Comparison of ENCODE assay signal across 10 cellular contexts in genomic region chr9:82021198-82021597, GRCh38. TPM values are rescaled to one million over a fixed set of nuclear protein-coding genes. Genes with fewer than 3 reads are reported as not detected.
A peak's percentile ranks its signal among the peaks of the same experiment; 100 is the strongest.
DNase-seq lines count a peak whose midpoint lies in the region; ATAC-seq and TF ChIP-seq lines count a peak whose summit lies in the region.
"Had no signal": no experiment of that assay in that cellular context is flagged by ENCODE, and none has a peak within 500 bp of the region (broad histone marks: within the 10 kb centered on the region; RNA-seq: fewer than 3 reads in every experiment).

No MANE protein-coding gene starts in this region.

- H3K4me1 Mint-ChIP-seq in Caco-2 (ENCODE audit: low read depth, unreplicated experiment) = no peaks in the 10 kb centered on the region
- no peaks in the 10 kb centered on the region for H3K4me1 Mint-ChIP-seq in activated T-helper 17 cell treated with anti-CD3 and anti-CD28 coated beads, Interleukin-2, amount 50 U/mL, for 72 hours

- H3K4me1 ChIP-seq in Caco-2 = no peaks in the 10 kb centered on the region

- DNase-seq in BJ (ENCODE audit: low read depth) = peak; percentile 94
- peak; percentile 78 for DNase-seq in M059J (ENCODE audit: low read depth)
- DNase-seq in dedifferentiated amniotic fluid mesenchymal stem cell (ENCODE audit: extremely low spot score) = peak; percentile 64
- DNase-seq in myocyte (ENCODE audit: low read depth) = peak; percentile 96
- DNase-seq in NCI-H146 (lab: John Stamatoyannopoulos, UW) = no peak
- DNase-seq in Caco-2 = no peak
- DNase-seq in NK-92 (lab: John Stamatoyannopoulos, UW; ENCODE audit: unreplicated experiment) = no peak
- DNase-seq: anterior cingulate cortex, NCI-H526 had no signal

- H3K27ac Mint-ChIP-seq in Caco-2 (ENCODE audit: unreplicated experiment) = no peak overlapping the region
- H3K27ac Mint-ChIP-seq in activated T-helper 17 cell treated with anti-CD3 and anti-CD28 coated beads, Interleukin-2, amount 50 U/mL, for 72 hours = no peak overlapping the region

- CTCF ChIA-PET in BJ (lab: Yijun Ruan, JAX) = interaction anchor here (0.6 kb wide), 1 partner anchor 12 kb away, joined by 6 read pairs; no protein-coding TSS in a partner anchor
- CTCF ChIA-PET in Caco-2 (lab: Charles Lee) = no interaction called here

- H3K27me3 ChIP-seq in BJ (ENCODE audit: control insufficient read depth, insufficient read depth, low read length) (no peaks in the 10 kb centered on the region), Caco-2 (replicated peaks; ENCODE audit: control insufficient read depth, insufficient read depth, low read length) (no peaks in the 10 kb centered on the region)

- H3K36me3 Mint-ChIP-seq in Caco-2 (ENCODE audit: insufficient read depth, unreplicated experiment) = no peaks in the 10 kb centered on the region
- no peaks in the 10 kb centered on the region for H3K36me3 Mint-ChIP-seq in activated T-helper 17 cell treated with anti-CD3 and anti-CD28 coated beads, Interleukin-2, amount 50 U/mL, for 72 hours (ENCODE audit: low read depth)

- no peaks in the 10 kb centered on the region for H3K9me3 ChIP-seq in Caco-2

- no TSS peak for BruUV-seq in Caco-2 (replicated peaks; lab: Mats Ljungman, UMichigan)

- ATAC-seq in activated T-helper 17 cell treated with anti-CD3 and anti-CD28 coated beads, Interleukin-2, amount 50 U/mL, for 72 hours (replicated peaks) = no peak

- H3K4me3 Mint-ChIP-seq in Caco-2 (ENCODE audit: unreplicated experiment) = no peak overlapping the region
- H3K4me3 Mint-ChIP-seq in activated T-helper 17 cell treated with anti-CD3 and anti-CD28 coated beads, Interleukin-2, amount 50 U/mL, for 72 hours = no peak overlapping the region

- intact Hi-C loops in Caco-2 (cut with micrococcal nuclease; ENCODE audit: unreplicated experiment) = no loop called here

- H3K4me3 ChIP-seq in BJ (ENCODE audit: low read depth, low read length) = no peak overlapping the region
- no peak overlapping the region for H3K4me3 ChIP-seq in Caco-2 (ENCODE audit: low read depth, low read length)

- no peak for TF ChIP-seq CTCF in BJ (IDR thresholded peaks at IDR 0.05; ENCODE audit: insufficient read depth, low read depth, low read length)
- TF ChIP-seq CTCF in Caco-2 (IDR thresholded peaks at IDR 0.05; ENCODE audit: insufficient read depth in 1 of 2, low read depth in 1 of 2, low read length in 1 of 2, severe bottlenecking in 1 of 2, unreplicated experiment in 1 of 2) = no peak

- H3K36me3 ChIP-seq in BJ (ENCODE audit: control insufficient read depth, insufficient read depth, low read length) (no peaks in the 10 kb centered on the region), Caco-2 (ENCODE audit: control insufficient read depth, insufficient read depth, low read length) (no peaks in the 10 kb centered on the region)

- POLR2A ChIA-PET in BJ (lab: Charles Lee) = no interaction called here
- POLR2A ChIA-PET in Caco-2 (lab: Charles Lee) = no interaction called here

- H3K9me3 Mint-ChIP-seq in Caco-2 (ENCODE audit: unreplicated experiment) = no peaks in the 10 kb centered on the region
- H3K9me3 Mint-ChIP-seq in activated T-helper 17 cell treated with anti-CD3 and anti-CD28 coated beads, Interleukin-2, amount 50 U/mL, for 72 hours = peaks cover 7% of the 10 kb centered on the region

- H3K27me3 Mint-ChIP-seq in Caco-2 (ENCODE audit: insufficient read depth, unreplicated experiment) = no peaks in the 10 kb centered on the region
- no peaks in the 10 kb centered on the region for H3K27me3 Mint-ChIP-seq in activated T-helper 17 cell treated with anti-CD3 and anti-CD28 coated beads, Interleukin-2, amount 50 U/mL, for 72 hours

RNA-seq across cellular contexts. Expression of gene SPATA31D1, which starts 32.6 kb away (rescaled TPM):
- polyA plus RNA-seq in BJ (2011; rRNA removed) = not detected in 2 replicates
- not detected in 2 replicates for polyA minus RNA-seq in BJ (2011; rRNA and poly(A)+ RNA removed)
- not detected in 2 replicates for total RNA-seq in M059J (2014; rRNA removed; shearing (Covaris generic))
- not detected in 2 replicates for total RNA-seq in myocyte
- not detected for polyA plus RNA-seq in myocyte (2012)
- total RNA-seq in Caco-2 (2022) = not detected in 2 replicates
- not detected for total RNA-seq in activated T-helper 17 cell treated with anti-CD3 and anti-CD28 coated beads, Interleukin-2, amount 50 U/mL, for 72 hours

Comparison
In these comparisons a context has a peak if more than half of its experiments do, and no peak if none do; other contexts are left out.
1. DNase-seq: peak in BJ (single experiment), M059J (single experiment), dedifferentiated amniotic fluid mesenchymal stem cell (single experiment) and myocyte (single experiment); none in NCI-H146 (single experiment), Caco-2 (0 of 2) and NK-92 (single experiment).